ENCODE assay signal across 8 cellular contexts in the genomic region with DNA sequence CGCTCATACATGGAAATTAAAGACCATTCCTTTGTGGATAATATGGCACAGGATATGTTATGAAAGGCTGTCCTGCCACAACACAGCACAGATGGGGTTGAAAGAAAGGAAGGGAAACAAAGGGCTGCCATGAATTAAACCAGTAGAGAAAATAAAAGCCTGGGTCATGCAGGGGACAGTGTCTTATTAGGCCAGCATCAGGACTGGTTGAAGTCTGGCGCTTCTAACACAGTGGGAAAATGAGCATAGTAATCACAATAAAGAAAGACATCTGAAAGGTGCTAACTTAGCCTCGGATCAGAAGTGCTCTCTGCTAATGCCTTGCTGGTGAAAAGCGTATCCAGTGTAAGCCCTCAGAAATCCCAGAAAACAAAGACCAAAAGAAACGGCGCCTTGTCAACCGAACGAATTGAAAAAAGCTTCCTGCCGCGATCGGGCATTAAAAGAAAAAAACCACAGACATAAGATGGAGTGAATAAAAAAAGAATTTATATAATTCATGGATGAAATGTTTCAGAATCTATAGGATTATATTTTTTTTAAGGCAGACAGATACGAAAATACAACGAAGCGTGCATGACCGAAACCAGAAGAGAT. TPM values are rescaled to one million over a fixed set of nuclear protein-coding genes. Genes with fewer than 3 reads are reported as not detected.
DNase-seq lines count a peak whose midpoint lies in the region; ATAC-seq and TF ChIP-seq lines count a peak whose summit lies in the region.

No MANE protein-coding gene starts in this region.

- peak overlapping the region; percentile 73 to 79 (median 79) for H3K4me3 Mint-ChIP-seq in T-cell

- peak overlapping the region in 1 of 2 donors; percentile 81 for H3K27ac Mint-ChIP-seq in T-cell

- no peaks in the 10 kb centered on the region for H4K20me1 ChIP-seq in HCT116 (ENCODE audit: insufficient read depth)

- H3K4me3 ChIP-seq in AG04450 (ENCODE audit: low read depth, low read length) (peak overlapping the region; percentile 60), HCT116 (replicated peaks in 1 of 2; ENCODE audit: low read depth in 1 of 2, low read length in 2 of 2) (peak overlapping the region; percentile 85 to 99), kidney epithelial cell (ENCODE audit: low read depth, low read length) (peak overlapping the region; percentile 32), tibial artery (no peak overlapping the region)

- no peak for TF ChIP-seq CTCF in AG04450 (IDR thresholded peaks at IDR 0.05; ENCODE audit: low read depth, low read length)
- no peak for TF ChIP-seq CTCF in HCT116 (IDR thresholded peaks at IDR 0.05 in 2 of 3, conservative IDR thresholded peaks at IDR 0.05 in 1 of 3; ENCODE audit: borderline replicate concordance in 1 of 3, insufficient read depth in 1 of 3, low read depth in 2 of 3, low read length in 2 of 3)
- no peak for TF ChIP-seq CTCF in kidney epithelial cell (IDR thresholded peaks at IDR 0.05; ENCODE audit: insufficient read depth, low read length, poor library complexity, severe bottlenecking)
- TF ChIP-seq CTCF in tibial artery (IDR thresholded peaks at IDR 0.05) = no peak

- H3K36me3 ChIP-seq in HCT116 (ENCODE audit: control insufficient read depth in 1 of 2, insufficient read depth in 2 of 2, low read length in 2 of 2) (peaks cover 4 to 12% of the 10 kb centered on the region in 2 experiments; a peak in 3 of 4 replicates), kidney epithelial cell (ENCODE audit: control insufficient read depth, insufficient read depth, low read length) (no peaks in the 10 kb centered on the region), tibial artery (no peaks in the 10 kb centered on the region)

- H3K4me2 ChIP-seq in HCT116 (ENCODE audit: low read length) = peak overlapping the region; percentile 83

- H2AFZ ChIP-seq in HCT116 (ENCODE audit: low read depth, low read length, poor library complexity, severe bottlenecking) = peak overlapping the region; percentile 99

- H3K27ac ChIP-seq in AG04450 (ENCODE audit: low read depth, low read length) (peak overlapping the region; percentile 47), HCT116 (ENCODE audit: low read depth, low read length) (peak overlapping the region; percentile 98), tibial artery (no peak overlapping the region)

- H3K79me2 ChIP-seq in HCT116 (ENCODE audit: insufficient read depth, low read length) = peaks cover 44% of the 10 kb centered on the region

- intact Hi-C loops in HCT116 (cut with micrococcal nuclease) = loop anchor here (2.0 kb wide), 1 partner anchor 14 kb away; no protein-coding TSS in a partner anchor
- intact Hi-C loops in tibial artery (cut with DNase I; ENCODE audit: low total_unique reads) = no loop called here

- BruUV-seq in HCT116 (replicated peaks; lab: Mats Ljungman, UMichigan) = TSS peak; percentile 92

- CTCF ChIA-PET in AG04450 (lab: Charles Lee) (no interaction called here), HCT116 (lab: Charles Lee) (no interaction called here), T-cell (lab: Charles Lee) (no interaction called here)

- H3K4me1 Mint-ChIP-seq in T-cell = peaks cover 0 to 4% (median 1%) of the 10 kb centered on the region in 3 donors

- ATAC-seq in HCT116 (peak; percentile 8; the same call in 1 of the 2 replicates), T-cell (replicated peaks in 1 of 4) (no peak), GM19455 (IDR thresholded peaks at IDR 0.05; ENCODE audit: unreplicated experiment) (no peak)

- no peak for TF ChIP-seq POLR2A in HCT116 (IDR thresholded peaks at IDR 0.05; ENCODE audit: borderline replicate concordance, extremely low read depth, insufficient read depth, insufficient read length)

- RAD21 ChIA-PET in HCT116 (lab: Charles Lee; ENCODE audit: low non-redundant PET in 1 of 2, low total read pairs in 2 of 2, uncharacterized antibody in 2 of 2, unreplicated experiment in 2 of 2) = no interaction called here

- H3K27me3 ChIP-seq in AG04450 (ENCODE audit: control insufficient read depth, insufficient read depth, low read length) (no peaks in the 10 kb centered on the region), HCT116 (ENCODE audit: insufficient read depth, low read length) (no peaks in the 10 kb centered on the region), kidney epithelial cell (ENCODE audit: control insufficient read depth, insufficient read depth, low read length) (no peaks in the 10 kb centered on the region), tibial artery (no peaks in the 10 kb centered on the region)

- no peaks in the 10 kb centered on the region for H3K36me3 Mint-ChIP-seq in T-cell

- no peaks in the 10 kb centered on the region for H3K9me2 ChIP-seq in HCT116 (ENCODE audit: insufficient read depth)

- peak overlapping the region; percentile 98 for H3K9ac ChIP-seq in HCT116 (ENCODE audit: low read length)

- H3K9me3 ChIP-seq in AG04450 (ENCODE audit: control insufficient read depth, insufficient read depth, low read length) = peaks cover 23% of the 10 kb centered on the region
- H3K9me3 ChIP-seq in HCT116 (ENCODE audit: control insufficient read depth in 1 of 2, insufficient read depth in 1 of 2, low read depth in 1 of 2, low read length in 2 of 2) = no peaks in the 10 kb centered on the region
- peaks cover 0 to 6% (median 0%) of the 10 kb centered on the region in 3 donors for H3K9me3 ChIP-seq in tibial artery

- H3K9me3 Mint-ChIP-seq in T-cell = peaks cover 3 to 6% (median 6%) of the 10 kb centered on the region in 3 donors

- peaks cover 15 to 27% of the 10 kb centered on the region in 2 experiments for H3K4me1 ChIP-seq in HCT116 (ENCODE audit: control insufficient read depth in 1 of 2, insufficient read depth in 2 of 2, low read length in 2 of 2)
- no peaks in the 10 kb centered on the region for H3K4me1 ChIP-seq in tibial artery

- H3K27me3 Mint-ChIP-seq in T-cell = peaks cover 0 to 4% of the 10 kb centered on the region in 2 donors

- TF ChIP-seq RAD21 in HCT116 (IDR thresholded peaks at IDR 0.05; ENCODE audit: low read depth) = no peak

- POLR2A ChIA-PET in AG04450 (lab: Yijun Ruan, JAX) = interaction anchor here (0.7 kb wide), 1 partner anchor 1311 kb away, joined by 3 read pairs; no protein-coding TSS in a partner anchor
- POLR2A ChIA-PET in HCT116 (lab: Charles Lee) = no interaction called here
- POLR2A ChIA-PET in T-cell (lab: Charles Lee) = interaction anchor here in 1 of 2 donors (0.6 kb wide), 1 partner anchor 51 kb away, joined by 7 read pairs; no protein-coding TSS in a partner anchor

- DNase-seq in AG04450 (ENCODE audit: low read depth, low spot score) (no peak), HCT116 (ENCODE audit: low read depth, low spot score) (no peak), T-cell (no peak), kidney epithelial cell (ENCODE audit: low read depth) (no peak), tibial artery (no peak)
- no peak for DNase-seq in stimulated activated naive CD4-positive, alpha-beta T cell treated with Interleukin-2 at 50 U/mL for 16 hours (lab: John Stamatoyannopoulos, UW)
- DNase-seq in activated CD8-positive, alpha-beta memory T cell treated with anti-CD3 and anti-CD28 coated beads, Interleukin-2, amount 50 U/mL, for 48 hours = no peak

TF ChIP-seq in HCT116, 20 proteins besides CTCF, POLR2A, EP300 and RAD21:
- TF ChIP-seq YY1 (IDR thresholded peaks at IDR 0.05; ENCODE audit: extremely low read depth, insufficient replicate concordance, low read depth, low read length) (no peak), CBX3 (IDR thresholded peaks at IDR 0.05; ENCODE audit: low read depth) (no peak), SP1 (IDR thresholded peaks at IDR 0.05; ENCODE audit: low read depth) (no peak), ELF1 (IDR thresholded peaks at IDR 0.05; ENCODE audit: borderline replicate concordance, low read depth) (no peak)

RNA-seq across cellular contexts. Expression of gene MKRN3, which starts 0.6 kb away (rescaled TPM):
- 1.2 TPM in 2 replicates for polyA plus RNA-seq in AG04450 (2011; rRNA removed)
- 2.9 and 3.7 TPM in 2 replicates for polyA minus RNA-seq in AG04450 (2011; rRNA and poly(A)+ RNA removed)
- 10.1 TPM for total RNA-seq in HCT116 (2021; ENCODE audit: unreplicated experiment)
- 4.9 and 5.7 TPM in 2 replicates for polyA plus RNA-seq in HCT116 (2012)
- total RNA-seq in T-cell = 1 to 10 TPM; 2.0 to 5.8 (median 2.9) TPM
- total RNA-seq in kidney epithelial cell = 3.0 and 3.1 TPM in 2 replicates

Comparison
In these comparisons a context has a peak if more than half of its experiments do, and no peak if none do; other contexts are left out.
1. H3K27ac ChIP-seq: peak in AG04450 (single experiment) and HCT116 (single experiment); none in tibial artery (0 of 2).
2. H3K4me3 ChIP-seq: peak in AG04450 (single experiment), HCT116 (2 of 2) and kidney epithelial cell (single experiment); none in tibial artery (0 of 2).